8 cellular contexts compared by ENCODE assay signal in the genomic region with DNA sequence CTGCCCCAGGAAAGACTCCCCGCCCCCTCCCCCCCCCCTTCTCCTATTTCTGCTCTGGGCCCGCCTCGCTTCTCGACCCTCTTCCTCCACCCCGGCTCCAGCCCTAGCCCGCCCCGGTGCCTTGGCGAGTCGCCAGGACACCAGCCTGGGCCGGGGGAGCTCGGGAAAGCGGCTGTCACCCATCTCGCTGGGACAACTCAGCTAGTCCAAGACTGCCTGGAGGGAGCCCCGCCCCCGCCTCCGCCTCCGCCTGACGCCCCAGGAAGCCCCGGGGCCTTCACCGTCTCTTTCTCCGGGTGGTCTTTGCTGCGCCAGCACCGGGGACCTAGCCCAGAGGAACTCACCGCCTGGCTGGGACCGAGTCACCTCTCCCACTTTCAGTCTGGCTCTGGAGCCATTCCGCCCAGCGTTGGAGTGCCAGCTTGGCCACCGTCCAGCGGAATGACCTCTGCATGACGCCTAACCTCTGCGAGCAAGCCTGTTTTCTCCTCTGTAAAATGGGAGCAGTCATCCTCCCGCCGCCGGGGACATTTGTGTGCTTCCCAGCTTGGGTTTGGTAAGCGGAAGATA. TPM values are rescaled to one million over a fixed set of nuclear protein-coding genes. Genes with fewer than 3 reads are reported as not detected.
DNase-seq lines count a peak whose midpoint lies in the region; ATAC-seq and TF ChIP-seq lines count a peak whose summit lies in the region.

No MANE protein-coding gene starts in this region.

- no peak for TF ChIP-seq CTCF in Calu3 (IDR thresholded peaks at IDR 0.05; ENCODE audit: unreplicated experiment)
- no peak for TF ChIP-seq CTCF in cardiac fibroblast (IDR thresholded peaks at IDR 0.05; ENCODE audit: low read depth, low read length)
- no peak for TF ChIP-seq CTCF in left lung (IDR thresholded peaks at IDR 0.05)

- no peaks in the 10 kb centered on the region for H3K36me3 ChIP-seq in left lung
- H3K36me3 ChIP-seq in subcutaneous abdominal adipose tissue (ENCODE audit: control insufficient read depth in 5 of 5, insufficient read depth in 5 of 5, low read length in 5 of 5) = peaks cover 0 to 10% (median 4%) of the 10 kb centered on the region in 5 donors

- H3K27me3 ChIP-seq in left lung = peaks cover 0 to 16% of the 10 kb centered on the region in 2 donors
- H3K27me3 ChIP-seq in subcutaneous abdominal adipose tissue (ENCODE audit: control insufficient read depth in 5 of 5, insufficient read depth in 4 of 5, low read length in 5 of 5) = no peaks in the 10 kb centered on the region

- ATAC-seq in left lung = peak; percentile 1
- ATAC-seq in HG03442 (IDR thresholded peaks at IDR 0.05; ENCODE audit: unreplicated experiment) = no peak
- ATAC-seq in HG03196 (IDR thresholded peaks at IDR 0.05; ENCODE audit: unreplicated experiment) = no peak
- ATAC-seq in esophagus mucosa = no peak

- DNase-seq in Calu3 (peak; percentile 49), RPMI7951 (ENCODE audit: low read depth) (peak; percentile 40), cardiac fibroblast (ENCODE audit: low read depth in 2 of 2) (peak in 1 of 2 donors; percentile 57), left lung (peak; percentile 69 to 89)

- H3K9me3 ChIP-seq in left lung = no peaks in the 10 kb centered on the region
- no peaks in the 10 kb centered on the region for H3K9me3 ChIP-seq in subcutaneous abdominal adipose tissue (ENCODE audit: control insufficient read depth in 5 of 5, low read length in 5 of 5)

- no peaks in the 10 kb centered on the region for H3K9me3 Mint-ChIP-seq in Calu3 (ENCODE audit: low read depth, unreplicated experiment)

- H3K27ac Mint-ChIP-seq in Calu3 (ENCODE audit: unreplicated experiment) = peak overlapping the region; percentile 23

- intact Hi-C loops in Calu3 (cut with micrococcal nuclease; ENCODE audit: unreplicated experiment) = no loop called here
- intact Hi-C loops in left lung (cut with DNase I) = no loop called here

- H3K27me3 Mint-ChIP-seq in Calu3 (ENCODE audit: unreplicated experiment) = peaks cover 51% of the 10 kb centered on the region

- CTCF ChIA-PET in Calu3 (lab: Charles Lee) = interaction anchor here (0.6 to 1.1 kb wide), 6 partner anchors 13 to 1818 kb away, joined by 3 to 7 read pairs (median 4); no protein-coding TSS in a partner anchor

- H3K4me1 ChIP-seq in left lung (peaks cover 12 to 42% of the 10 kb centered on the region in 2 donors), subcutaneous abdominal adipose tissue (ENCODE audit: control insufficient read depth in 5 of 5, insufficient read depth in 5 of 5, low read length in 5 of 5) (peaks cover 9 to 47% (median 38%) of the 10 kb centered on the region in 5 donors)

- H3K4me1 Mint-ChIP-seq in Calu3 (ENCODE audit: low read depth, unreplicated experiment) = peaks cover 29% of the 10 kb centered on the region

- H3K27ac ChIP-seq in left lung = peak overlapping the region; percentile 53 to 82
- H3K27ac ChIP-seq in subcutaneous abdominal adipose tissue (ENCODE audit: low read depth, low read length) = peak overlapping the region; percentile 90

- peak overlapping the region; percentile 70 for H3K4me3 Mint-ChIP-seq in Calu3 (ENCODE audit: low read depth, unreplicated experiment)

- no TSS peak for BruUV-seq in Calu3 (replicated peaks; lab: Mats Ljungman, UMichigan)

- H3K36me3 Mint-ChIP-seq in Calu3 (ENCODE audit: insufficient read depth, unreplicated experiment) = peaks cover 25% of the 10 kb centered on the region

- H3K4me3 ChIP-seq in cardiac fibroblast (replicated peaks in 1 of 2; ENCODE audit: low read depth in 2 of 2, low read length in 2 of 2) (peak overlapping the region; percentile 37 to 72), left lung (peak overlapping the region; percentile 37 to 77), subcutaneous abdominal adipose tissue (ENCODE audit: low read depth in 1 of 5, low read length in 5 of 5) (peak overlapping the region; percentile 45 to 83 (median 64))

- H3K9ac ChIP-seq in subcutaneous abdominal adipose tissue (ENCODE audit: low read length in 5 of 5) = peak overlapping the region in 3 of 5 donors; percentile 26 to 79 (median 74)

RNA-seq across cellular contexts. Expression of a gene that starts 1.1 kb away (rescaled TPM):
- total RNA-seq in Calu3 (2022) = 0.98 and 1.4 TPM in 2 replicates
- 21.0 and 24.6 TPM in 2 replicates for total RNA-seq in RPMI7951 (2014; rRNA removed; shearing (Covaris generic))
- total RNA-seq in left lung = 10 to 100 TPM; 31.2 to 42.4 TPM
- total RNA-seq in esophagus mucosa = 3.3 TPM
